In genomic region chr10:70441161-70441876, GRCh38 we compare ENCODE assay signal across 9 cellular contexts. TPM values are rescaled to one million over a fixed set of nuclear protein-coding genes. Genes with fewer than 3 reads are reported as not detected.
A peak's percentile ranks its signal among the peaks of the same experiment; 100 is the strongest.
DNase-seq lines count a peak whose midpoint lies in the region; ATAC-seq, FAIRE-seq and TF ChIP-seq lines count a peak whose summit lies in the region.
"Had no signal": no experiment of that assay in that cellular context is flagged by ENCODE, and none has a peak within 500 bp of the region (broad histone marks: within the 10 kb centered on the region; RNA-seq: fewer than 3 reads in every experiment).

TSS of gene NODAL (minus strand) at chr10:70441681. CDS start at chr10:70441667, 14 bp downstream.

- H3K79me2 ChIP-seq in keratinocyte (ENCODE audit: control insufficient read depth, insufficient read depth, low read length), result no peaks in the 10 kb centered on the region

- H3K4me3 ChIP-seq in ascending aorta, result peak within 1 kb of the TSS; percentile 23 to 45
- peak within 1 kb of the TSS in 1 of 3 experiments; percentile 19 for H3K4me3 ChIP-seq in keratinocyte (ENCODE audit: control insufficient read depth in 2 of 3, extremely low read depth in 1 of 3, insufficient read depth in 2 of 3, low read depth in 1 of 3, low read length in 3 of 3)

- H3K27ac Mint-ChIP-seq in T-helper 1 cell treated with Interleukin-12 subunit alpha and Interleukin-12 subunit beta and Interleukin-4 antibody, amounts not matched to agents 30 μg/mL and 1 μg/mL, for 36 hours, result no peak within 1 kb of the TSS
- no peak within 1 kb of the TSS for H3K27ac Mint-ChIP-seq in stimulated activated naive CD8-positive, alpha-beta T cell treated with anti-CD3 and anti-CD28 coated beads, Interleukin-15, Interleukin-2, amounts not matched to agents 100 ng/mL and 50 ng/mL, for 24 hours

- intact Hi-C loops in ascending aorta (cut with DNase I), result no loop called here

- no peak for ATAC-seq in HG02870 (IDR thresholded peaks at IDR 0.05; ENCODE audit: unreplicated experiment)
- no peak for ATAC-seq in GM21529 (IDR thresholded peaks at IDR 0.05; ENCODE audit: unreplicated experiment)
- ATAC-seq in HG03354 (IDR thresholded peaks at IDR 0.05; ENCODE audit: poor library complexity, severe bottlenecking, unreplicated experiment), result no peak

- H3K9ac ChIP-seq in keratinocyte (ENCODE audit: control insufficient read depth, extremely low read depth, insufficient read depth, low read length), result no peak within 1 kb of the TSS

- H3K4me1 ChIP-seq in ascending aorta (peaks cover 11 to 13% of the 10 kb centered on the region in 2 donors), keratinocyte (ENCODE audit: control insufficient read depth, extremely low read depth, insufficient read depth, low read length) (peaks cover 18% of the 10 kb centered on the region)

- H3K27me3 ChIP-seq in ascending aorta (peaks cover 8% of the 10 kb centered on the region), keratinocyte (ENCODE audit: control insufficient read depth, extremely low read depth, insufficient read depth, low read length) (peaks cover 34% of the 10 kb centered on the region)

- H3K27me3 Mint-ChIP-seq in T-helper 1 cell treated with Interleukin-12 subunit alpha and Interleukin-12 subunit beta and Interleukin-4 antibody, amounts not matched to agents 30 μg/mL and 1 μg/mL, for 36 hours (ENCODE audit: low read depth), result peaks cover 65% of the 10 kb centered on the region
- peaks cover 47% of the 10 kb centered on the region for H3K27me3 Mint-ChIP-seq in stimulated activated naive CD8-positive, alpha-beta T cell treated with anti-CD3 and anti-CD28 coated beads, Interleukin-15, Interleukin-2, amounts not matched to agents 100 ng/mL and 50 ng/mL, for 24 hours

- no peak for TF ChIP-seq CTCF in ascending aorta (IDR thresholded peaks at IDR 0.05)
- TF ChIP-seq CTCF in keratinocyte (optimal IDR thresholded peaks at IDR 0.05 in 1 of 3, IDR thresholded peaks at IDR 0.05 in 1 of 3, conservative IDR thresholded peaks at IDR 0.05 in 1 of 3; ENCODE audit: extremely low read depth in 1 of 3, insufficient read depth in 2 of 3, low read length in 3 of 3), result no peak

- peak within 1 kb of the TSS; percentile 61 for H3K4me3 Mint-ChIP-seq in T-helper 1 cell treated with Interleukin-12 subunit alpha and Interleukin-12 subunit beta and Interleukin-4 antibody, amounts not matched to agents 30 μg/mL and 1 μg/mL, for 36 hours
- peak within 1 kb of the TSS; percentile 63 for H3K4me3 Mint-ChIP-seq in stimulated activated naive CD8-positive, alpha-beta T cell treated with anti-CD3 and anti-CD28 coated beads, Interleukin-15, Interleukin-2, amounts not matched to agents 100 ng/mL and 50 ng/mL, for 24 hours

- H3K27ac ChIP-seq in ascending aorta, result no peak within 1 kb of the TSS
- H3K27ac ChIP-seq in keratinocyte (ENCODE audit: control insufficient read depth, insufficient read depth, low read length), result no peak within 1 kb of the TSS

- peaks cover 8% of the 10 kb centered on the region for H3K4me1 Mint-ChIP-seq in T-helper 1 cell treated with Interleukin-12 subunit alpha and Interleukin-12 subunit beta and Interleukin-4 antibody, amounts not matched to agents 30 μg/mL and 1 μg/mL, for 36 hours (ENCODE audit: low read depth)
- H3K4me1 Mint-ChIP-seq in stimulated activated naive CD8-positive, alpha-beta T cell treated with anti-CD3 and anti-CD28 coated beads, Interleukin-15, Interleukin-2, amounts not matched to agents 100 ng/mL and 50 ng/mL, for 24 hours (ENCODE audit: low read depth), result peaks cover 9% of the 10 kb centered on the region

- H3K9me1 ChIP-seq in keratinocyte (ENCODE audit: control insufficient read depth, extremely low read depth, insufficient read depth, low read length), result no peaks in the 10 kb centered on the region

- DNase-seq in T-helper 1 cell (no peak), ascending aorta (ENCODE audit: low spot score in 2 of 2) (no peak), keratinocyte (ENCODE audit: low read depth, low spot score) (no peak)
- DNase-seq: OCI-M1 had no signal

- dilution Hi-C loops in keratinocyte (cut with MboI; ENCODE audit: extremely low pct_ligation_motif_present, low sequenced_read_pairs), result no loop called here

- H3K9me3 Mint-ChIP-seq in T-helper 1 cell treated with Interleukin-12 subunit alpha and Interleukin-12 subunit beta and Interleukin-4 antibody, amounts not matched to agents 30 μg/mL and 1 μg/mL, for 36 hours, result no peaks in the 10 kb centered on the region
- H3K9me3 Mint-ChIP-seq in stimulated activated naive CD8-positive, alpha-beta T cell treated with anti-CD3 and anti-CD28 coated beads, Interleukin-15, Interleukin-2, amounts not matched to agents 100 ng/mL and 50 ng/mL, for 24 hours, result no peaks in the 10 kb centered on the region

- H4K20me1 ChIP-seq in keratinocyte (ENCODE audit: control insufficient read depth, extremely low read depth, insufficient read depth, low read length), result no peaks in the 10 kb centered on the region

- H3K4me2 ChIP-seq in keratinocyte (ENCODE audit: control insufficient read depth, extremely low read depth, insufficient read depth, low read depth, low read length), result peak within 1 kb of the TSS; percentile 31

- H3K36me3 Mint-ChIP-seq in T-helper 1 cell treated with Interleukin-12 subunit alpha and Interleukin-12 subunit beta and Interleukin-4 antibody, amounts not matched to agents 30 μg/mL and 1 μg/mL, for 36 hours (ENCODE audit: low read depth), result peaks cover 4% of the 10 kb centered on the region
- no peaks in the 10 kb centered on the region for H3K36me3 Mint-ChIP-seq in stimulated activated naive CD8-positive, alpha-beta T cell treated with anti-CD3 and anti-CD28 coated beads, Interleukin-15, Interleukin-2, amounts not matched to agents 100 ng/mL and 50 ng/mL, for 24 hours (ENCODE audit: low read depth)

- H3K36me3 ChIP-seq in ascending aorta (no peaks in the 10 kb centered on the region), keratinocyte (ENCODE audit: control insufficient read depth in 2 of 2, extremely low read depth in 1 of 2, insufficient read depth in 2 of 2, low read length in 2 of 2) (no peaks in the 10 kb centered on the region)

- H3K9me3 ChIP-seq in ascending aorta (no peaks in the 10 kb centered on the region), keratinocyte (ENCODE audit: control insufficient read depth, low read depth, low read length) (no peaks in the 10 kb centered on the region)

- peak within 1 kb of the TSS; percentile 57 for H2AFZ ChIP-seq in keratinocyte (ENCODE audit: control insufficient read depth, low read length)

- FAIRE-seq in keratinocyte (lab: Jason Lieb, UNC), result no peak

RNA-seq across cellular contexts. Expression of gene NODAL, which starts in this region (rescaled TPM):
- total RNA-seq in ascending aorta, result not detected
- 0.30 to 0.46 TPM (median 0.45 TPM) in 3 replicates for polyA plus RNA-seq in keratinocyte
- polyA plus RNA-seq in keratinocyte (2011; ENCODE audit: low read depth), result 0.16 TPM
- polyA plus RNA-seq in keratinocyte (2011; cell fraction: cytosol; rRNA removed), result 0.12 and 0.31 TPM in 2 replicates
- 0.73 and 0.80 TPM in 2 replicates for polyA plus RNA-seq in keratinocyte (2011; cell fraction: nucleus; rRNA removed)
- 0.36 TPM in 1 of 2 replicates, not detected in the other for polyA plus RNA-seq in keratinocyte (2012; ENCODE audit: low replicate concordance)
- polyA minus RNA-seq in keratinocyte, result 0.58 to 0.92 TPM in 2 of 3 replicates, not detected in the other
- not detected for polyA minus RNA-seq in keratinocyte (2011; cell fraction: cytosol; rRNA and poly(A)+ RNA removed)
- not detected in 2 replicates for polyA minus RNA-seq in keratinocyte (2011; cell fraction: nucleus; rRNA and poly(A)+ RNA removed)
